21 cellular contexts compared by ENCODE assay signal in genomic region chr12:106908561-106908960, GRCh38. TPM values are rescaled to one million over a fixed set of nuclear protein-coding genes. Genes with fewer than 3 reads are reported as not detected.
DNase-seq lines count a peak whose midpoint lies in the region; ATAC-seq, FAIRE-seq and TF ChIP-seq lines count a peak whose summit lies in the region.
"Had no signal": no experiment of that assay in that cellular context is flagged by ENCODE, and none has a peak within 500 bp of the region (broad histone marks: within the 10 kb centered on the region; RNA-seq: fewer than 3 reads in every experiment).

No MANE protein-coding gene starts in this region.

- H3K4me3 ChIP-seq in GM23338, result no peak overlapping the region
- no peak overlapping the region for H3K4me3 ChIP-seq in K562
- H3K4me3 ChIP-seq: GM23248 had no signal

- H3K9ac ChIP-seq in K562 (ENCODE audit: insufficient read depth in 1 of 2, low read depth in 2 of 2, low read length in 2 of 2), result no peak overlapping the region
- H3K9ac ChIP-seq: GM23248 had no signal

- CTCF ChIA-PET in activated CD8-positive, alpha-beta memory T cell treated with anti-CD3 and anti-CD28 coated beads, Interleukin-2, amount 10 ng/mL, durations not matched to agents 7 days and 5 days (lab: Charles Lee), result interaction anchor here (1.0 to 1.6 kb wide), 2 partner anchors 12 to 529 kb away, joined by 3 read pairs; no protein-coding TSS in a partner anchor
- CTCF ChIA-PET in K562 (lab: Yijun Ruan, JAX; ENCODE audit: low intra/inter-chr PET ratio), result interaction anchor here (1.1 kb wide), 1 partner anchor 11 kb away, joined by 3 read pairs; no protein-coding TSS in a partner anchor

- FAIRE-seq in K562 (lab: Jason Lieb, UNC), result no peak
- FAIRE-seq: A204.1, G401.6, GM12892 had no signal

- H3K36me3 ChIP-seq in GM23338 (ENCODE audit: insufficient read depth), result no peaks in the 10 kb centered on the region
- no peaks in the 10 kb centered on the region for H3K36me3 ChIP-seq in K562 (ENCODE audit: control insufficient read depth, insufficient read depth, low read length)

- no peaks in the 10 kb centered on the region for H3K9me3 ChIP-seq in K562 (replicated peaks; ENCODE audit: control insufficient read depth, insufficient read depth, low read depth, low read length)

- H3K4me3 Mint-ChIP-seq in activated CD8-positive, alpha-beta memory T cell treated with anti-CD3 and anti-CD28 coated beads, Interleukin-2, amount 10 ng/mL, durations not matched to agents 7 days and 5 days, result no peak overlapping the region
- no peak overlapping the region for H3K4me3 Mint-ChIP-seq in GM23338
- H3K4me3 Mint-ChIP-seq: B cell, H9, HFFc6 had no signal

- intact Hi-C loops in K562 (cut with micrococcal nuclease), result loop anchor here (10.0 kb wide), 1 partner anchor 554 kb away; the partner anchor contains the start of gene POLR3B

- ATAC-seq in activated CD8-positive, alpha-beta memory T cell treated with anti-CD3 and anti-CD28 coated beads, Interleukin-2, amount 10 ng/mL, durations not matched to agents 7 days and 5 days, result no peak
- ATAC-seq in GM23338, result no peak
- no peak for ATAC-seq in K562
- ATAC-seq in GM19452 (IDR thresholded peaks at IDR 0.05; ENCODE audit: unreplicated experiment), result no peak
- ATAC-seq: HCT116 had no signal

- H3K27ac ChIP-seq in GM23338 (ENCODE audit: low read depth), result no peak overlapping the region
- H3K27ac ChIP-seq in K562 (ENCODE audit: extremely low read depth, low read depth, low read length), result no peak overlapping the region
- H3K27ac ChIP-seq: 22Rv1, GM23248 had no signal

- no peaks in the 10 kb centered on the region for H3K9me3 Mint-ChIP-seq in activated CD8-positive, alpha-beta memory T cell treated with anti-CD3 and anti-CD28 coated beads, Interleukin-2, amount 10 ng/mL, durations not matched to agents 7 days and 5 days (ENCODE audit: low read depth)
- no peaks in the 10 kb centered on the region for H3K9me3 Mint-ChIP-seq in GM23338
- H3K9me3 Mint-ChIP-seq: H9, HFFc6 had no signal

- H3K27ac Mint-ChIP-seq in activated CD8-positive, alpha-beta memory T cell treated with anti-CD3 and anti-CD28 coated beads, Interleukin-2, amount 10 ng/mL, durations not matched to agents 7 days and 5 days, result peak overlapping the region; percentile 35
- no peak overlapping the region for H3K27ac Mint-ChIP-seq in GM23338
- H3K27ac Mint-ChIP-seq: B cell, H9, HFFc6 had no signal

- H3K4me2 ChIP-seq in GM23338 (no peak overlapping the region), K562 (ENCODE audit: insufficient read depth, low read length) (no peak overlapping the region)

- H2AFZ ChIP-seq in GM23338, result peak overlapping the region; percentile 74
- no peak overlapping the region for H2AFZ ChIP-seq in K562 (ENCODE audit: low read depth, low read length)
- H2AFZ ChIP-seq: GM23248 had no signal

- DNase-seq in activated CD8-positive, alpha-beta memory T cell treated with anti-CD3 and anti-CD28 coated beads, Interleukin-2, amount 10 ng/mL, durations not matched to agents 7 days and 5 days, result no peak
- no peak for DNase-seq in activated CD8-positive, alpha-beta memory T cell treated with anti-CD3 and anti-CD28 coated beads, Interleukin-2, amount 50 U/mL, for 4 hours
- DNase-seq in GM23338 (ENCODE audit: low spot score) (no peak), K562 (ENCODE audit: extremely low read depth in 1 of 4, low spot score in 3 of 4) (no peak), EL (no peak)
- DNase-seq: C1 segment of cervical spinal cord; Calu3; CD4-positive, alpha-beta memory T cell; COR-L47; DMS53; DMS79 treated with DMSO at 0.1 percent for 48 hours; GM23248; H9; HFFc6 had no signal

- TF ChIP-seq EP300 in K562 (IDR thresholded peaks at IDR 0.05; ENCODE audit: low read length), result no peak

- H3K9me1 ChIP-seq in K562 (ENCODE audit: control insufficient read depth, insufficient read depth, low read length), result no peaks in the 10 kb centered on the region

- in situ Hi-C loops in K562 (cut with MboI), result no loop called here

- no peak for TF ChIP-seq CTCF in GM23338 (conservative IDR thresholded peaks at IDR 0.05; ENCODE audit: low read depth in 2 of 2)
- TF ChIP-seq CTCF in K562 (IDR thresholded peaks at IDR 0.05 in 2 of 3, conservative IDR thresholded peaks at IDR 0.05 in 1 of 3; ENCODE audit: insufficient read depth in 2 of 3, low read depth in 1 of 3, low read length in 3 of 3), result no peak

- no peaks in the 10 kb centered on the region for H3F3A ChIP-seq in GM23338 (replicated peaks; ENCODE audit: low read depth)

- POLR2A ChIA-PET in K562 (lab: Yijun Ruan, JAX), result no interaction called here

- H3K4me1 ChIP-seq in GM23338 (ENCODE audit: insufficient read depth), result peaks cover 4% of the 10 kb centered on the region; the same call in 1 of the 2 replicates
- peaks cover 0 to 3% of the 10 kb centered on the region in 2 experiments; a peak in 3 of 5 replicates for H3K4me1 ChIP-seq in K562 (replicated peaks in 1 of 2; ENCODE audit: control insufficient read depth in 2 of 2, insufficient read depth in 2 of 2, low read length in 2 of 2)

- H3K27me3 Mint-ChIP-seq in activated CD8-positive, alpha-beta memory T cell treated with anti-CD3 and anti-CD28 coated beads, Interleukin-2, amount 10 ng/mL, durations not matched to agents 7 days and 5 days, result peaks cover 25% of the 10 kb centered on the region
- peaks cover 13% of the 10 kb centered on the region for H3K27me3 Mint-ChIP-seq in GM23338 (ENCODE audit: insufficient read depth, low read depth, poor library complexity)

- H3K79me2 ChIP-seq in GM23338 (replicated peaks; ENCODE audit: insufficient read depth), result no peaks in the 10 kb centered on the region
- no peaks in the 10 kb centered on the region for H3K79me2 ChIP-seq in K562 (ENCODE audit: control insufficient read depth, insufficient read depth, low read length)

- peaks cover 4% of the 10 kb centered on the region; the same call in 1 of the 2 replicates for H3K27me3 ChIP-seq in GM23338 (ENCODE audit: insufficient read depth)
- peaks cover 16 to 43% of the 10 kb centered on the region in 2 experiments; a peak in 3 of 5 replicates for H3K27me3 ChIP-seq in K562 (ENCODE audit: control insufficient read depth in 2 of 2, insufficient read depth in 2 of 2, low read length in 2 of 2)

- TF ChIP-seq RAD21 in K562 (CRISPR knock-in tag; conservative IDR thresholded peaks at IDR 0.05 in 1 of 2, IDR thresholded peaks at IDR 0.05 in 1 of 2), result no peak

- no TSS peak for BruUV-seq in K562 (replicated peaks; lab: Mats Ljungman, UMichigan)

- H4K20me1 ChIP-seq in GM23338 (replicated peaks; ENCODE audit: insufficient read depth) (no peaks in the 10 kb centered on the region), K562 (replicated peaks; ENCODE audit: control insufficient read depth, insufficient read depth, low read length) (no peaks in the 10 kb centered on the region)

- 0% methylated on average over 3 of the region's 3 CpGs for WGBS in K562 (ENCODE audit: insufficient coverage, low coverage, missing lambda C conversion rate)

- no peaks in the 10 kb centered on the region for H3K9me2 ChIP-seq in GM23338 (ENCODE audit: insufficient read depth)

- no peaks in the 10 kb centered on the region for H3K36me3 Mint-ChIP-seq in activated CD8-positive, alpha-beta memory T cell treated with anti-CD3 and anti-CD28 coated beads, Interleukin-2, amount 10 ng/mL, durations not matched to agents 7 days and 5 days
- no peaks in the 10 kb centered on the region for H3K36me3 Mint-ChIP-seq in GM23338 (ENCODE audit: low read depth)
- H3K36me3 Mint-ChIP-seq: CD4-positive, alpha-beta memory T cell had no signal

- peaks cover 27% of the 10 kb centered on the region for H3K4me1 Mint-ChIP-seq in activated CD8-positive, alpha-beta memory T cell treated with anti-CD3 and anti-CD28 coated beads, Interleukin-2, amount 10 ng/mL, durations not matched to agents 7 days and 5 days
- H3K4me1 Mint-ChIP-seq in GM23338, result peaks cover 2% of the 10 kb centered on the region; the same call in 1 of the 3 replicates

- TF ChIP-seq POLR2A in K562 (conservative IDR thresholded peaks at IDR 0.05), result no peak

TF ChIP-seq in GM23338, 12 proteins besides CTCF, POLR2A, EP300 and RAD21 (continues in another document):
- no peak for TF ChIP-seq JUNB (IDR thresholded peaks at IDR 0.05; ENCODE audit: unreplicated experiment)

TF ChIP-seq in K562, 482 proteins besides CTCF, POLR2A, EP300 and RAD21 (continues in another document):
- TF ChIP-seq BACH1 (tag; IDR thresholded peaks at IDR 0.05) (no peak), ZKSCAN8 (CRISPR knock-in tag; IDR thresholded peaks at IDR 0.05) (no peak)

RNA-seq across cellular contexts. Expression of gene TMEM263, which starts 47.1 kb away (rescaled TPM):
- 10 to 100 TPM; 18.9 to 28.8 TPM for total RNA-seq in activated CD8-positive, alpha-beta memory T cell treated with anti-CD3 and anti-CD28 coated beads, Interleukin-2, amount 10 ng/mL, durations not matched to agents 7 days and 5 days
- 9.3 and 10.4 TPM in 2 replicates for total RNA-seq in GM23338 (2014; rRNA removed; shearing (Covaris generic))
- polyA plus RNA-seq in GM23338 (2016; fragmentation: Nextera tagmentation; extraction: Ambion mirVana), result 5.8 and 7.1 TPM in 2 replicates
- 16.9 and 65.5 TPM in 2 replicates for total RNA-seq in K562 (2011; cell fraction: chromatin; rRNA removed; ENCODE audit: low replicate concordance)
- 8.3 and 13.7 TPM in 2 replicates for total RNA-seq in K562 (2011; cell fraction: nucleolus; rRNA removed)
- total RNA-seq in K562 (2011; cell fraction: nucleoplasm; rRNA removed), result 27.2 and 42.5 TPM in 2 replicates
- total RNA-seq in K562 (2014; rRNA removed), result 14.8 and 18.7 TPM in 2 replicates
- 31.6 and 35.0 TPM in 2 replicates for total RNA-seq in K562 (2014; rRNA removed; fragmentation: Illumina TruSeq; extraction: Trizol)
- 24.1 and 26.4 TPM in 2 replicates for total RNA-seq in K562 (2015; rRNA removed; fragmentation: Illumina TruSeq; extraction: Trizol)
- 26.7 and 27.4 TPM in 2 replicates for total RNA-seq in K562 (2021)
- 36.7 and 37.8 TPM in 2 replicates for polyA plus RNA-seq in K562 (2011; rRNA removed)
- polyA plus RNA-seq in K562 (2011; cell fraction: cytosol; rRNA removed), result 11.5 and 19.9 TPM in 2 replicates
- 12.5 and 19.9 TPM in 2 replicates for polyA plus RNA-seq in K562 (2011; cell fraction: nucleus; rRNA removed)
- 21.6 and 24.9 TPM in 2 replicates for polyA plus RNA-seq in K562 (2012)
- polyA plus RNA-seq in K562 (2014; fragmentation: Illumina TruSeq; extraction: Trizol), result 22.3 and 24.4 TPM in 2 replicates
- polyA plus RNA-seq in K562 (2014; fragmentation: Nextera tagmentation; extraction: Ambion mirVana), result 10 to 100 TPM; 14.8 to 17.8 TPM
- 12.6 and 13.7 TPM in 2 replicates for polyA plus RNA-seq in K562 (2014; rRNA removed)
- polyA minus RNA-seq in K562 (2011; rRNA and poly(A)+ RNA removed), result 67.2 and 88.0 TPM in 2 replicates
- 27.7 and 36.7 TPM in 2 replicates for polyA minus RNA-seq in K562 (2011; cell fraction: cytosol; rRNA and poly(A)+ RNA removed)
- 11.0 and 29.5 TPM in 2 replicates for polyA minus RNA-seq in K562 (2011; cell fraction: nucleus; rRNA and poly(A)+ RNA removed)
